ENCODE assay signal across 26 cellular contexts in genomic region chr7:4307645-4308590, GRCh38.
DNase-seq lines count a peak whose midpoint lies in the region; ATAC-seq, FAIRE-seq and TF ChIP-seq lines count a peak whose summit lies in the region.
"Had no signal": no experiment of that assay in that cellular context is flagged by ENCODE, and none has a peak within 500 bp of the region (broad histone marks: within the 10 kb centered on the region; RNA-seq: fewer than 3 reads in every experiment).

No MANE protein-coding gene starts in this region.

- no peak overlapping the region for H3K4ac ChIP-seq in IMR-90 (ENCODE audit: low read depth, low read length)

- H2AFZ ChIP-seq in IMR-90 (replicated peaks; ENCODE audit: low read length, poor library complexity) = peak overlapping the region; percentile 63

- CTCF ChIA-PET in IMR-90 (lab: Yijun Ruan, JAX) = no interaction called here

- peak; percentile 17 for DNase-seq in GM13976 (ENCODE audit: low spot score)
- no peak for DNase-seq in IMR-90
- DNase-seq in iPS-NIHi11 (ENCODE audit: low spot score) = peak; percentile 67
- DNase-seq in urothelium cell line (ENCODE audit: low spot score) = no peak
- no peak for DNase-seq in SHP77 treated with DMSO at 0.1 percent for 48 hours (lab: John Stamatoyannopoulos, UW)
- no peak for DNase-seq in omental fat pad (ENCODE audit: low spot score)
- DNase-seq: C1 segment of cervical spinal cord; Caco-2; CD4-positive, alpha-beta memory T cell; DMS79; EL; HFFc6; Kasumi-1; NCI-H1105; NCI-H1436 treated with DMSO at 0.1 percent for 48 hours; NCI-H2029 treated with DMSO at 0.1 percent for 48 hours; NCI-H446 treated with DMSO at 0.1 percent for 48 hours; NCI-H526; Right ventricle myocardium superior; RPMI8226; T-cell had no signal

- H2BK15ac ChIP-seq in IMR-90 (ENCODE audit: low read depth, low read length) = no peak overlapping the region

- no peak overlapping the region for H4K8ac ChIP-seq in IMR-90 (ENCODE audit: low read depth in 2 of 2, low read length in 2 of 2)

- FAIRE-seq in urothelium cell line (lab: Jason Lieb, UNC) = peak; percentile 62
- FAIRE-seq: A549, HepG2, K562 had no signal

- no peak for ATAC-seq in IMR-90 (ENCODE audit: low read depth)
- ATAC-seq in omental fat pad (ENCODE audit: low FRiP score) = no peak
- no peak for ATAC-seq in GM21381 (IDR thresholded peaks at IDR 0.05; ENCODE audit: unreplicated experiment)
- ATAC-seq: A549, HepG2, K562, T-cell had no signal

- H3K14ac ChIP-seq in IMR-90 (replicated peaks; ENCODE audit: low read depth, low read length) = no peak overlapping the region

- H3K27me3 ChIP-seq in IMR-90 (ENCODE audit: control insufficient read depth, insufficient read depth, low read length) = no peaks in the 10 kb centered on the region

- in situ Hi-C loops in GM13976 (cut with MboI; ENCODE audit: low sequenced_read_pairs, unreplicated experiment) (no loop called here), IMR-90 (cut with MboI; ENCODE audit: low sequenced_read_pairs) (no loop called here)

- no peak overlapping the region for H4K5ac ChIP-seq in IMR-90 (ENCODE audit: low read depth, low read length)

- H2BK20ac ChIP-seq in IMR-90 (ENCODE audit: low read depth, low read length) = no peak overlapping the region

- TF ChIP-seq POLR2A in IMR-90 (IDR thresholded peaks at IDR 0.05; ENCODE audit: low read depth, low read length) = no peak

- no peak overlapping the region for H3K4me3 ChIP-seq in IMR-90 (ENCODE audit: insufficient read depth, low read depth, low read length)
- H3K4me3 ChIP-seq: A549, HAP-1, K562 had no signal

- POLR2A ChIA-PET in IMR-90 (lab: Charles Lee; ENCODE audit: unreplicated experiment) = no interaction called here

- H2AK9ac ChIP-seq in IMR-90 (replicated peaks; ENCODE audit: low read depth, low read length, poor library complexity) = no peak overlapping the region

- dilution Hi-C loops in IMR-90 (cut with HindIII; ENCODE audit: low sequenced_read_pairs, unreplicated experiment) = no loop called here

- H3K36me3 ChIP-seq in IMR-90 (ENCODE audit: control insufficient read depth, insufficient read depth, low read length) = no peaks in the 10 kb centered on the region
- H3K36me3 ChIP-seq: HAP-1 had no signal

- H3K23ac ChIP-seq in IMR-90 (ENCODE audit: low read depth, low read length) = no peak overlapping the region

- no peak for TF ChIP-seq CTCF in GM13976 (IDR thresholded peaks at IDR 0.05; ENCODE audit: borderline replicate concordance, control extremely low read depth, extremely low read depth, insufficient read depth, missing control alignments)
- TF ChIP-seq CTCF in IMR-90 (conservative IDR thresholded peaks at IDR 0.05; ENCODE audit: low read depth, low read length) = no peak
- no peak for TF ChIP-seq CTCF in omental fat pad (IDR thresholded peaks at IDR 0.05)

- no peak overlapping the region for H3K18ac ChIP-seq in IMR-90 (ENCODE audit: low read depth, low read length)

- no peak overlapping the region for H2BK5ac ChIP-seq in IMR-90 (ENCODE audit: low read depth, low read length, poor library complexity, severe bottlenecking)

- H3K79me1 ChIP-seq in IMR-90 (ENCODE audit: low read depth in 1 of 2, low read length in 2 of 2) = no peaks in the 10 kb centered on the region

- no peak overlapping the region for H2AK5ac ChIP-seq in IMR-90 (ENCODE audit: low read depth, low read length)

- H4K91ac ChIP-seq in IMR-90 (ENCODE audit: insufficient read depth, low read depth, low read length) = no peak overlapping the region

- H3K4me1 ChIP-seq in IMR-90 (ENCODE audit: control insufficient read depth, insufficient read depth, low read length) = no peaks in the 10 kb centered on the region
- H3K4me1 ChIP-seq: A549, Caco-2, HAP-1 had no signal

- no peak overlapping the region for H3K9ac ChIP-seq in IMR-90 (ENCODE audit: low read depth, low read length)

- H3K4me2 ChIP-seq in IMR-90 (ENCODE audit: low read depth, low read length) = no peak overlapping the region
- H3K4me2 ChIP-seq: A549 had no signal

- no peak overlapping the region for H3K56ac ChIP-seq in IMR-90 (ENCODE audit: extremely low read depth, insufficient read depth, low read length)

- no peaks in the 10 kb centered on the region for H3K9me1 ChIP-seq in IMR-90 (ENCODE audit: insufficient read depth, low read length)

- H2BK120ac ChIP-seq in IMR-90 (ENCODE audit: low read depth, low read length) = no peak overlapping the region

- no peaks in the 10 kb centered on the region for H4K20me1 ChIP-seq in IMR-90 (ENCODE audit: insufficient read depth, low read length)

- no TSS peak for BruUV-seq in IMR-90 (replicated peaks; lab: Mats Ljungman, UMichigan)

- peaks cover 23% of the 10 kb centered on the region for H3K9me3 ChIP-seq in IMR-90 (ENCODE audit: control insufficient read depth, insufficient read depth, low read length)
- H3K9me3 ChIP-seq: A549, Caco-2, HAP-1 had no signal

- intact Hi-C loops in IMR-90 (cut with micrococcal nuclease) = no loop called here

- WGBS in IMR-90 (ENCODE audit: extremely low coverage in 2 of 2, insufficient read length in 1 of 2), 2 experiments = 71% methylated on average over 25 of the region's 41 CpGs; no CpG with 5 or more reads in 1 of the 2 experiments

- H3K27ac ChIP-seq in IMR-90 (ENCODE audit: insufficient read depth, low read length) = no peak overlapping the region
- H3K27ac ChIP-seq: A549 had no signal

- no peak for TF ChIP-seq RAD21 in IMR-90 (IDR thresholded peaks at IDR 0.05; ENCODE audit: low read length)

TF ChIP-seq in IMR-90, 13 proteins besides CTCF, POLR2A, EP300 and RAD21:
- TF ChIP-seq MAFK (IDR thresholded peaks at IDR 0.05; ENCODE audit: low read depth, low read length) = no peak
- no peak for TF ChIP-seq RFX5 (IDR thresholded peaks at IDR 0.05; ENCODE audit: low read depth, low read length)
- no peak for TF ChIP-seq CEBPB (IDR thresholded peaks at IDR 0.05; ENCODE audit: low read depth, low read length)
- TF ChIP-seq NFE2L2 (IDR thresholded peaks at IDR 0.05; ENCODE audit: low read depth, low read length) = no peak
- no peak for TF ChIP-seq MXI1 (IDR thresholded peaks at IDR 0.05; ENCODE audit: borderline replicate concordance, low read depth, low read length)
- no peak for TF ChIP-seq BHLHE40 (IDR thresholded peaks at IDR 0.05; ENCODE audit: low read depth, low read length)
- no peak for TF ChIP-seq CHD1 (IDR thresholded peaks at IDR 0.05; ENCODE audit: low read depth, low read length)
- no peak for TF ChIP-seq MAZ (IDR thresholded peaks at IDR 0.05; ENCODE audit: borderline replicate concordance, low read depth, low read length)
- TF ChIP-seq RCOR1 (IDR thresholded peaks at IDR 0.05; ENCODE audit: insufficient replicate concordance, low read length) = no peak
- no peak for TF ChIP-seq FOS (IDR thresholded peaks at IDR 0.05; ENCODE audit: low read depth, low read length)

Comparison
In these comparisons a context has a peak if more than half of its experiments do, and no peak if none do; other contexts are left out.
1. DNase-seq: peak in GM13976 (single experiment) and iPS-NIHi11 (single experiment); none in IMR-90 (single experiment), urothelium cell line (single experiment), SHP77 treated with DMSO at 0.1 percent for 48 hours (single experiment) and omental fat pad (single experiment).